In genomic region chr9:97749928-97750327, GRCh38 we compare ENCODE assay signal across 28 cellular contexts. TPM values are rescaled to one million over a fixed set of nuclear protein-coding genes. Genes with fewer than 3 reads are reported as not detected.
A peak's percentile ranks its signal among the peaks of the same experiment; 100 is the strongest.
DNase-seq lines count a peak whose midpoint lies in the region; TF ChIP-seq lines count a peak whose summit lies in the region.
"Had no signal": no experiment of that assay in that cellular context is flagged by ENCODE, and none has a peak within 500 bp of the region (broad histone marks: within the 10 kb centered on the region; RNA-seq: fewer than 3 reads in every experiment).

No MANE protein-coding gene starts in this region.

- no peaks in the 10 kb centered on the region for H3K27me3 ChIP-seq in thyroid gland

- TF ChIP-seq POLR2A in thyroid gland (IDR thresholded peaks at IDR 0.05): no peak

- H3K9me3 ChIP-seq in thyroid gland: no peaks in the 10 kb centered on the region
- H3K9me3 ChIP-seq: BE2C, left lung, thoracic aorta had no signal

- peaks cover 59 to 67% of the 10 kb centered on the region in 2 donors for H3K4me1 ChIP-seq in thyroid gland
- H3K4me1 ChIP-seq: BE2C, left lung had no signal

- TF ChIP-seq CTCF in thyroid gland (IDR thresholded peaks at IDR 0.05): peak in 3 of 6 experiments; percentile 22 to 52 (median 23)

- 33 to 40% methylated on average over 3 of the region's 3 CpGs for WGBS in thyroid gland, 2 donors

- H3K36me3 ChIP-seq in thyroid gland: no peaks in the 10 kb centered on the region
- H3K36me3 ChIP-seq: BE2C, brain microvascular endothelial cell, left lung, thoracic aorta had no signal

- intact Hi-C loops in thyroid gland (cut with DNase I): no loop called here

- H3K27ac ChIP-seq in thyroid gland: peak overlapping the region in 2 of 3 donors; percentile 63 to 79
- H3K27ac ChIP-seq: brain microvascular endothelial cell, epithelial cell of prostate, left lung, thoracic aorta had no signal

- no peak overlapping the region for H3K4me3 ChIP-seq in thyroid gland (replicated peaks in 1 of 3)
- H3K4me3 ChIP-seq: K562, left lung, thoracic aorta had no signal

- DNase-seq in activated effector memory CD4-positive, alpha-beta T cell treated with anti-CD3 and anti-CD28 coated beads, Interleukin-2, amount 50 U/mL, for 16 hours: peak; percentile 34
- DNase-seq in activated effector memory CD4-positive, alpha-beta T cell treated with Interleukin-2 at 50 U/mL for 16 hours: no peak
- DNase-seq in M059J (ENCODE audit: low read depth) (peak; percentile 31), ecto neural progenitor cell (ENCODE audit: low spot score) (peak; percentile 15), thyroid gland (peak; percentile 65 to 70), NCI-H1092 (lab: John Stamatoyannopoulos, UW) (no peak), OCI-M1 (lab: John Stamatoyannopoulos, UW) (no peak)
- DNase-seq in stimulated activated CD4-positive, alpha-beta T cell treated with anti-CD3 and anti-CD28 coated beads, Interleukin-12 subunit alpha, Interleukin-12 subunit beta, amount 100 ng/mL, for 4 hours: no peak
- DNase-seq: activated CD4-positive, CD25-positive, alpha-beta regulatory T cell; activated naive CD4-positive, alpha-beta T cell treated with anti-CD3 and anti-CD28 coated beads, Interleukin-2, amount 50 U/mL, for 16 hours; amniotic stem cell; BE2C; brain microvascular endothelial cell; CD8-positive, alpha-beta memory T cell; DMS153; effector CD8-positive, alpha-beta T cell; left lung; mesenchymal stem cell; NCI-H1417 treated with DMSO at 0.1 percent for 48 hours; NCI-H2081; NCI-H748 treated with DMSO at 0.1 percent for 48 hours; RPMI8226; small intestine; stimulated activated CD4-positive, alpha-beta T cell treated with anti-CD3 and anti-CD28 coated beads, Interleukin-1b, Interleukin-23, amount 100 ng/mL, for 48 hours; stimulated activated naive CD8-positive, alpha-beta T cell treated with anti-CD3 and anti-CD28 coated beads, Interleukin-15, amount 100 ng/mL, for 72 hours had no signal

RNA-seq across cellular contexts. Expression of gene XPA, which starts 52.8 kb away (rescaled TPM):
- total RNA-seq in M059J (2014; rRNA removed; shearing (Covaris generic)): 9.5 and 13.9 TPM in 2 replicates
- 10 to 100 TPM; 25.6 to 42.5 (median 35.8) TPM for total RNA-seq in thyroid gland

Comparison
In these comparisons a context has a peak if more than half of its experiments do, and no peak if none do; other contexts are left out.
1. DNase-seq: peak in activated effector memory CD4-positive, alpha-beta T cell treated with anti-CD3 and anti-CD28 coated beads, Interleukin-2, amount 50 U/mL, for 16 hours (single experiment), M059J (single experiment), ecto neural progenitor cell (single experiment) and thyroid gland (2 of 2); none in activated effector memory CD4-positive, alpha-beta T cell treated with Interleukin-2 at 50 U/mL for 16 hours (single experiment), NCI-H1092 (single experiment), OCI-M1 (single experiment) and stimulated activated CD4-positive, alpha-beta T cell treated with anti-CD3 and anti-CD28 coated beads, Interleukin-12 subunit alpha, Interleukin-12 subunit beta, amount 100 ng/mL, for 4 hours (single experiment).